In the genomic region with DNA sequence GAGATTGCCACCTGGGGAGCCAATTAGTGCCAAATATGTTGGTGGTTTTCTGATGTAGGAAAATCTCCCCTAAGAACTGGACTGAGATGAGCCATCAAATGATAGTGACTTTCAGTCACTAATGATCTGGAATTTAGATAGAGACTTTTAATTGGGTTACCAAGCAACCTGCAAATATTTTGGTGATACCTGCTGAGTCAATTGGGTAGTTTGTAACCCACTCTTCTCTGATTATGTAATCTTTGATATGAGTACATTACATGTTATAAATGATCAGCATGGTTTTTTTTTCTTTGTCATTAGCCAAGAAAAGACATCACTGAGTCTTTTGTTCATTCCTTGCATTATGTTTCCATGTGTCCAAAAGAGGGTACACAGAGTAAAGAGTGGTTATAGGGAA, we compare ENCODE assay signal across 7 cellular contexts.
DNase-seq lines count a peak whose midpoint lies in the region; ATAC-seq, FAIRE-seq and TF ChIP-seq lines count a peak whose summit lies in the region.
"Not testable (repeated sequence)": the region's sequence is repeated elsewhere in the genome, so short reads cannot be mapped to it uniquely, and the experiment has no call there.

No MANE protein-coding gene starts in this region.

- H3K27ac Mint-ChIP-seq in stimulated activated naive CD8-positive, alpha-beta T cell treated with anti-CD3 and anti-CD28 coated beads, Interleukin-15, amount 100 ng/mL, for 72 hours: not testable (repeated sequence)

- CTCF ChIA-PET in GM12878 (lab: Yijun Ruan, JAX): not testable (repeated sequence)

- H3K4me1 Mint-ChIP-seq in stimulated activated naive CD8-positive, alpha-beta T cell treated with anti-CD3 and anti-CD28 coated beads, Interleukin-15, amount 100 ng/mL, for 72 hours: not testable (repeated sequence)

- H3K9me1 ChIP-seq in keratinocyte (ENCODE audit: control insufficient read depth, extremely low read depth, insufficient read depth, low read length): not testable (repeated sequence)

- not testable (repeated sequence) for TF ChIP-seq POLR2A in GM12891 (IDR thresholded peaks at IDR 0.05; ENCODE audit: low read depth, low read length); GM12878 (IDR thresholded peaks at IDR 0.05; ENCODE audit: low read depth, low read length)

- FAIRE-seq in GM12891 (lab: Jason Lieb, UNC) (peak; percentile 35), keratinocyte (lab: Jason Lieb, UNC) (peak; percentile 36)
- FAIRE-seq in GM12878 (lab: Jason Lieb, UNC): not testable (repeated sequence)

- H3K79me2 ChIP-seq in GM12878 (ENCODE audit: control insufficient read depth, insufficient read depth, low read length); keratinocyte (ENCODE audit: control insufficient read depth, insufficient read depth, low read length): not testable (repeated sequence)

- DNase-seq in GM12891 (ENCODE audit: insufficient read length, low spot score); GM12878 (ENCODE audit: low read depth, low spot score); keratinocyte (ENCODE audit: low read depth, low spot score); stimulated activated naive CD8-positive, alpha-beta T cell treated with anti-CD3 and anti-CD28 coated beads, Interleukin-15, amount 100 ng/mL, for 72 hours: not testable (repeated sequence)
- peak; percentile 36 for DNase-seq in NCI-H69 (lab: John Stamatoyannopoulos, UW)

- not testable (repeated sequence) for H3K4me1 ChIP-seq in GM12878 (ENCODE audit: control insufficient read depth, insufficient read depth, low read length); keratinocyte (ENCODE audit: control insufficient read depth, extremely low read depth, insufficient read depth, low read length)

- POLR2A ChIA-PET in GM12878 (lab: Charles Lee): not testable (repeated sequence)

- H2AFZ ChIP-seq in GM12878 (ENCODE audit: control insufficient read depth, low read depth, low read length); keratinocyte (ENCODE audit: control insufficient read depth, low read length): not testable (repeated sequence)

- TF ChIP-seq CTCF in GM12878 (IDR thresholded peaks at IDR 0.05 in 2 of 3, conservative IDR thresholded peaks at IDR 0.05 in 1 of 3; ENCODE audit: control insufficient read depth in 2 of 3, extremely low read depth in 1 of 3, insufficient read depth in 1 of 3, low read depth in 3 of 3, low read length in 3 of 3); keratinocyte (optimal IDR thresholded peaks at IDR 0.05 in 1 of 3, IDR thresholded peaks at IDR 0.05 in 1 of 3, conservative IDR thresholded peaks at IDR 0.05 in 1 of 3; ENCODE audit: extremely low read depth in 1 of 3, insufficient read depth in 2 of 3, low read length in 3 of 3): not testable (repeated sequence)

- H3K27ac ChIP-seq in GM12878 (ENCODE audit: control insufficient read depth, insufficient read depth); keratinocyte (ENCODE audit: control insufficient read depth, insufficient read depth, low read length): not testable (repeated sequence)

- TF ChIP-seq EP300 in GM12878 (IDR thresholded peaks at IDR 0.05; ENCODE audit: borderline replicate concordance in 1 of 2, control insufficient read depth in 1 of 2, low read depth in 2 of 2, low read length in 2 of 2): not testable (repeated sequence)

- in situ Hi-C loops in GM12878 (cut with MboI): not testable (repeated sequence)

- H3K4me3 Mint-ChIP-seq in stimulated activated naive CD8-positive, alpha-beta T cell treated with anti-CD3 and anti-CD28 coated beads, Interleukin-15, amount 100 ng/mL, for 72 hours: not testable (repeated sequence)

- not testable (repeated sequence) for H3K4me2 ChIP-seq in GM12878 (ENCODE audit: control insufficient read depth, insufficient read depth); keratinocyte (ENCODE audit: control insufficient read depth, extremely low read depth, insufficient read depth, low read depth, low read length)

- not testable (repeated sequence) for H3K4me3 ChIP-seq in GM12878; keratinocyte (ENCODE audit: control insufficient read depth in 2 of 3, extremely low read depth in 1 of 3, insufficient read depth in 2 of 3, low read depth in 1 of 3, low read length in 3 of 3)

- H3K27me3 ChIP-seq in GM12878 (replicated peaks in 1 of 2; ENCODE audit: control insufficient read depth in 2 of 2, insufficient read depth in 2 of 2, low read length in 1 of 2); keratinocyte (ENCODE audit: control insufficient read depth, extremely low read depth, insufficient read depth, low read length): not testable (repeated sequence)

- not testable (repeated sequence) for TF ChIP-seq RAD21 in GM12878 (IDR thresholded peaks at IDR 0.05; ENCODE audit: insufficient read depth, low read depth, low read length)

- not testable (repeated sequence) for H4K20me1 ChIP-seq in GM12878 (ENCODE audit: control insufficient read depth, insufficient read depth); keratinocyte (ENCODE audit: control insufficient read depth, extremely low read depth, insufficient read depth, low read length)

- dilution Hi-C loops in keratinocyte (cut with MboI; ENCODE audit: extremely low pct_ligation_motif_present, low sequenced_read_pairs): not testable (repeated sequence)

- not testable (repeated sequence) for BruUV-seq in GM12878 (replicated peaks; lab: Mats Ljungman, UMichigan)

- RAD21 ChIA-PET in GM12878 (lab: Charles Lee; ENCODE audit: unreplicated experiment): not testable (repeated sequence)

- ATAC-seq in HG03442 (IDR thresholded peaks at IDR 0.05; ENCODE audit: unreplicated experiment) (peak; percentile 38), GM12878 (peak; percentile 76)
- ATAC-seq in activated CD4-positive, CD25-positive, alpha-beta regulatory T cell treated with anti-CD3 and anti-CD28 coated beads, Interleukin-2, amount 50 U/mL, for 24 hours: peak; percentile 24 to 72
- ATAC-seq in stimulated activated naive CD8-positive, alpha-beta T cell treated with anti-CD3 and anti-CD28 coated beads, Interleukin-15, amount 100 ng/mL, for 72 hours: peak; percentile 76

- H3K9ac ChIP-seq in GM12878 (ENCODE audit: control insufficient read depth, insufficient read depth, low read length); keratinocyte (ENCODE audit: control insufficient read depth, extremely low read depth, insufficient read depth, low read length): not testable (repeated sequence)

- not testable (repeated sequence) for H3K9me3 Mint-ChIP-seq in stimulated activated naive CD8-positive, alpha-beta T cell treated with anti-CD3 and anti-CD28 coated beads, Interleukin-15, amount 100 ng/mL, for 72 hours

- intact Hi-C loops in GM12878 (cut with micrococcal nuclease; ENCODE audit: unreplicated experiment): not testable (repeated sequence)

- not testable (repeated sequence) for H3K27me3 Mint-ChIP-seq in stimulated activated naive CD8-positive, alpha-beta T cell treated with anti-CD3 and anti-CD28 coated beads, Interleukin-15, amount 100 ng/mL, for 72 hours

- not testable (repeated sequence) for H3K36me3 ChIP-seq in GM12878 (ENCODE audit: control insufficient read depth in 2 of 2, insufficient read depth in 2 of 2, low read length in 1 of 2); keratinocyte (ENCODE audit: control insufficient read depth in 2 of 2, extremely low read depth in 1 of 2, insufficient read depth in 2 of 2, low read length in 2 of 2)

- not testable (repeated sequence) for H3K9me3 ChIP-seq in GM12878 (replicated peaks; ENCODE audit: control insufficient read depth, insufficient read depth, low read length); keratinocyte (ENCODE audit: control insufficient read depth, low read depth, low read length)

- SMC1A ChIA-PET in GM12878 (lab: Charles Lee; ENCODE audit: uncharacterized antibody, unreplicated experiment): not testable (repeated sequence)

TF ChIP-seq in GM12878, 131 proteins besides CTCF, POLR2A, EP300 and RAD21:
- TF ChIP-seq JUNB (IDR thresholded peaks at IDR 0.05): peak; percentile 64
- 0 out of 2 replicates have a peak, but pooled peaks have one; percentile 27 for TF ChIP-seq MTA2 (IDR thresholded peaks at IDR 0.05; ENCODE audit: low read depth)
- 0 out of 2 replicates have a peak, but pooled peaks have one; percentile 15 for TF ChIP-seq ATF7 (IDR thresholded peaks at IDR 0.05; ENCODE audit: low read depth)
